ENCODE assay signal across 8 cellular contexts in genomic region chr2:74333175-74333574, GRCh38. TPM values are rescaled to one million over a fixed set of nuclear protein-coding genes. Genes with fewer than 3 reads are reported as not detected.
A peak's percentile ranks its signal among the peaks of the same experiment; 100 is the strongest.
DNase-seq lines count a peak whose midpoint lies in the region; ATAC-seq, FAIRE-seq and TF ChIP-seq lines count a peak whose summit lies in the region.

No MANE protein-coding gene starts in this region.

- H3K36me3 ChIP-seq in A673 (ENCODE audit: insufficient read depth, low read length, poor library complexity, severe bottlenecking) (no peaks in the 10 kb centered on the region), pancreas (no peaks in the 10 kb centered on the region)

- H3K9me3 Mint-ChIP-seq in chondrocyte (ENCODE audit: low read depth): no peaks in the 10 kb centered on the region

- peaks cover 1% of the 10 kb centered on the region for H3K36me3 Mint-ChIP-seq in chondrocyte (ENCODE audit: low read depth)

- intact Hi-C loops in A673 (cut with micrococcal nuclease; ENCODE audit: unreplicated experiment) (loop anchor here (10.0 kb wide), 1 partner anchor 202 kb away; no protein-coding TSS in a partner anchor), pancreas (cut with DNase I) (loop anchor here in 1 of 3 donors (10.0 kb wide), 1 partner anchor 508 kb away; the partner anchor contains the start of gene STAMBP)

- DNase-seq in A673 (ENCODE audit: low spot score) (peak; percentile 48), GM10248 (ENCODE audit: extremely low spot score) (no peak), NCI-H526 treated with DMSO at 0.1 percent for 48 hours (lab: John Stamatoyannopoulos, UW) (peak; percentile 29), chondrocyte (ENCODE audit: low spot score) (no peak), pancreas (no peak), 8988T (no peak), OCI-M2 (lab: John Stamatoyannopoulos, UW; ENCODE audit: unreplicated experiment) (no peak)

- H3K4me1 Mint-ChIP-seq in chondrocyte (ENCODE audit: low read depth): no peaks in the 10 kb centered on the region

- H3K27me3 ChIP-seq in A673 (replicated peaks; ENCODE audit: insufficient read depth, low read depth, low read length, poor library complexity): no peaks in the 10 kb centered on the region
- H3K27me3 ChIP-seq in pancreas: no peaks in the 10 kb centered on the region

- no peak for FAIRE-seq in pancreas (lab: Jason Lieb, UNC)

- H3K4me3 ChIP-seq in A673 (ENCODE audit: low read depth, low read length, poor library complexity, severe bottlenecking) (no peak overlapping the region), pancreas (no peak overlapping the region)

- CTCF ChIA-PET in A673 (lab: Charles Lee): interaction anchor here (0.6 kb wide), 1 partner anchor 199 kb away, joined by 3 read pairs; no protein-coding TSS in a partner anchor
- CTCF ChIA-PET in GM10248 (lab: Yijun Ruan, JAX): interaction anchor here (1.0 to 4.5 kb wide), 17 partner anchors 9 to 552 kb away, joined by 3 to 75 read pairs (median 9); partner anchors contain the start of genes SLC4A5 and STAMBP

- H3K27ac ChIP-seq in A673 (ENCODE audit: low read depth, low read length, poor library complexity, severe bottlenecking) (no peak overlapping the region), pancreas (no peak overlapping the region)

- H3K27ac Mint-ChIP-seq in chondrocyte (ENCODE audit: unreplicated experiment): no peak overlapping the region

- POLR2A ChIA-PET in A673 (lab: Charles Lee; ENCODE audit: low non-redundant PET) (no interaction called here), GM10248 (lab: Yijun Ruan, JAX) (no interaction called here)

- ATAC-seq in pancreas (peak in 3 of 4 donors; percentile 48 to 67 (median 55)), HG03521 (IDR thresholded peaks at IDR 0.05; ENCODE audit: unreplicated experiment) (no peak)

- H3K9me3 ChIP-seq in A673 (ENCODE audit: low read depth, low read length, poor library complexity, severe bottlenecking): no peaks in the 10 kb centered on the region
- no peaks in the 10 kb centered on the region for H3K9me3 ChIP-seq in pancreas

- 48 to 67% methylated on average over 3 of the region's 3 CpGs for WGBS in pancreas, 2 donors

- no TSS peak for BruUV-seq in A673 (replicated peaks; lab: Mats Ljungman, UMichigan)

- H3K4me1 ChIP-seq in A673 (ENCODE audit: insufficient read depth, low read length, poor library complexity, severe bottlenecking) (no peaks in the 10 kb centered on the region), pancreas (no peaks in the 10 kb centered on the region)

- H3K4me3 Mint-ChIP-seq in chondrocyte (ENCODE audit: unreplicated experiment): no peak overlapping the region

- no peaks in the 10 kb centered on the region for H3K27me3 Mint-ChIP-seq in chondrocyte (ENCODE audit: low read depth)

- TF ChIP-seq CTCF in A673 (conservative IDR thresholded peaks at IDR 0.05; ENCODE audit: low read depth, low read length) (peak; percentile 67), GM10248 (IDR thresholded peaks at IDR 0.05; ENCODE audit: control extremely low read depth, extremely low read depth, low read depth, missing control alignments) (peak; percentile 54), chondrocyte (IDR thresholded peaks at IDR 0.05) (peak; percentile 70), pancreas (IDR thresholded peaks at IDR 0.05) (no peak)

RNA-seq across cellular contexts. Expression of gene SLC4A5, which starts 10.0 kb away (rescaled TPM):
- total RNA-seq in A673 (2021) (0.94 and 1.8 TPM in 2 replicates), chondrocyte (0.65 to 2.2 TPM (median 1.2 TPM) in 3 replicates), pancreas (1 to 10 TPM in 5 of 6 donors, under 1 TPM in 1; 0.60 to 2.2 (median 1.4) TPM)
- polyA plus RNA-seq in pancreas: 1 to 10 TPM; 1.2 to 1.8 TPM

RNA-seq across cellular contexts. Expression of gene DCTN1, which starts 46.9 kb away (rescaled TPM):
- total RNA-seq in A673 (2021) (172 and 177 TPM in 2 replicates), chondrocyte (157 to 167 TPM (median 161 TPM) in 3 replicates), pancreas (10 to 100 TPM; 37.7 to 64.3 (median 48.1) TPM)
- 10 to 100 TPM; 75.9 to 84.7 TPM for polyA plus RNA-seq in pancreas

Comparison
In these comparisons a context has a peak if more than half of its experiments do, and no peak if none do; other contexts are left out.
1. DNase-seq: peak in A673 (single experiment) and NCI-H526 treated with DMSO at 0.1 percent for 48 hours (single experiment); none in GM10248 (single experiment), chondrocyte (single experiment), pancreas (0 of 6), 8988T (single experiment) and OCI-M2 (single experiment).
2. CTCF ChIP-seq: peak in A673 (single experiment), GM10248 (single experiment) and chondrocyte (single experiment); none in pancreas (0 of 4).